Comparison of ENCODE assay signal across 33 cellular contexts in genomic region chr3:23236890-23237289, GRCh38.
"Had no signal": no experiment of that assay in that cellular context is flagged by ENCODE, and none has a peak within 500 bp of the region (broad histone marks: within the 10 kb centered on the region; RNA-seq: fewer than 3 reads in every experiment).

No MANE protein-coding gene starts in this region.

- H3K4me1 Mint-ChIP-seq: activated CD8-positive, alpha-beta memory T cell treated with anti-CD3 and anti-CD28 coated beads, Interleukin-2, amount 10 ng/mL, durations not matched to agents 7 days and 5 days; activated naive CD4-positive, alpha-beta T cell treated with anti-CD3 and anti-CD28 coated beads, Interleukin-2, amount 10 ng/mL, durations not matched to agents 7 days and 5 days; central memory CD8-positive, alpha-beta T cell; endodermal cell; T-helper 17 cell had no signal

- H3K27me3 ChIP-seq: ascending aorta, breast epithelium, cardiac muscle cell, dorsolateral prefrontal cortex, heart left ventricle had no signal

- H3K4me3 ChIP-seq: ascending aorta, breast epithelium, cardiac muscle cell, coronary artery, dorsolateral prefrontal cortex, heart left ventricle had no signal

- H3K27ac Mint-ChIP-seq: activated B cell treated with CpG ODN at 0.5 μM for 24 hours; activated CD8-positive, alpha-beta memory T cell treated with anti-CD3 and anti-CD28 coated beads, Interleukin-2, amount 10 ng/mL, durations not matched to agents 7 days and 5 days; activated CD8-positive, alpha-beta T cell treated with anti-CD3 and anti-CD28 coated beads for 36 hours; activated naive CD4-positive, alpha-beta T cell treated with anti-CD3 and anti-CD28 coated beads, Interleukin-2, amount 10 ng/mL, durations not matched to agents 7 days and 5 days; activated naive CD4-positive, alpha-beta T cell treated with anti-CD3 and anti-CD28 coated beads, Interleukin-2, amount 50 U/mL, for 72 hours; activated naive CD8-positive, alpha-beta T cell treated with anti-CD3 and anti-CD28 coated beads, Interleukin-2, amount 10 ng/mL, durations not matched to agents 7 days and 5 days; brain; dendritic cell treated with granulocyte-macrophage colony-stimulating factor and Interleukin-4, amounts not matched to agents 40 ng/mL and 50 ng/mL, for 4 days; endodermal cell; T-helper 17 cell; T-helper 2 cell treated with Interferon-gamma antibody and Interleukin-4, amounts not matched to agents 5 μg/mL and 100 μg/mL, for 36 hours had no signal

- H3K4me3 Mint-ChIP-seq: activated B cell treated with CpG ODN at 0.5 μM for 24 hours; activated CD8-positive, alpha-beta memory T cell treated with anti-CD3 and anti-CD28 coated beads, Interleukin-2, amount 10 ng/mL, durations not matched to agents 7 days and 5 days; activated CD8-positive, alpha-beta T cell treated with anti-CD3 and anti-CD28 coated beads for 36 hours; activated naive CD4-positive, alpha-beta T cell treated with anti-CD3 and anti-CD28 coated beads, Interleukin-2, amount 10 ng/mL, durations not matched to agents 7 days and 5 days; activated naive CD8-positive, alpha-beta T cell treated with anti-CD3 and anti-CD28 coated beads, Interleukin-2, amount 10 ng/mL, durations not matched to agents 7 days and 5 days; brain; central memory CD8-positive, alpha-beta T cell; dendritic cell treated with granulocyte-macrophage colony-stimulating factor and Interleukin-4, amounts not matched to agents 40 ng/mL and 50 ng/mL, for 4 days; endodermal cell; T-helper 17 cell; T-helper 2 cell treated with Interferon-gamma antibody and Interleukin-4, amounts not matched to agents 5 μg/mL and 100 μg/mL, for 36 hours had no signal

- DNase-seq: activated B cell treated with CpG ODN at 0.5 μM for 24 hours; activated CD4-positive, alpha-beta T cell treated with anti-CD3 and anti-CD28 coated beads for 48 hours; activated CD4-positive, alpha-beta T cell treated with anti-CD3 and anti-CD28 coated beads, Interleukin-2, amount 50 U/mL, for 1 hour; activated CD4-positive, alpha-beta T cell treated with anti-CD3 and anti-CD28 coated beads, Interleukin-2, amount 50 U/mL, for 48 hours; activated CD8-positive, alpha-beta memory T cell treated with anti-CD3 and anti-CD28 coated beads, Interleukin-2, amount 10 ng/mL, durations not matched to agents 7 days and 5 days; activated CD8-positive, alpha-beta memory T cell treated with anti-CD3 and anti-CD28 coated beads, Interleukin-2, amount 50 U/mL, for 4 hours; activated CD8-positive, alpha-beta T cell treated with anti-CD3 and anti-CD28 coated beads for 36 hours; activated gamma-delta T cell; activated naive CD4-positive, alpha-beta T cell; activated naive CD4-positive, alpha-beta T cell treated with anti-CD3 and anti-CD28 coated beads, Interleukin-2, amount 10 ng/mL, durations not matched to agents 7 days and 5 days; activated naive CD8-positive, alpha-beta T cell treated with anti-CD3 and anti-CD28 coated beads, Interleukin-2, amount 10 ng/mL, durations not matched to agents 7 days and 5 days; activated T-cell treated with anti-CD3 and anti-CD28 coated beads, Interleukin-2, amount 50 U/mL, for 1 hour; activated T-cell treated with anti-CD3 and anti-CD28 coated beads, Interleukin-2, amount 50 U/mL, for 48 hours; dorsolateral prefrontal cortex; effector memory CD4-positive, alpha-beta T cell; endodermal cell; foreskin fibroblast; heart left ventricle; T-helper 17 cell; T1000; WERI-Rb-1 had no signal

- ATAC-seq: activated CD4-positive, CD25-positive, alpha-beta regulatory T cell treated with anti-CD3 and anti-CD28 coated beads, Interleukin-2, amount 50 U/mL, for 24 hours; activated CD8-positive, alpha-beta memory T cell treated with anti-CD3 and anti-CD28 coated beads, Interleukin-2, amount 10 ng/mL, durations not matched to agents 7 days and 5 days; activated CD8-positive, alpha-beta T cell treated with anti-CD3 and anti-CD28 coated beads for 36 hours; activated naive CD4-positive, alpha-beta T cell treated with anti-CD3 and anti-CD28 coated beads, Interleukin-2, amount 50 U/mL, for 72 hours; esophagus mucosa; T-helper 17 cell had no signal

- H3K27me3 Mint-ChIP-seq: activated B cell treated with CpG ODN at 0.5 μM for 24 hours; activated CD8-positive, alpha-beta memory T cell treated with anti-CD3 and anti-CD28 coated beads, Interleukin-2, amount 10 ng/mL, durations not matched to agents 7 days and 5 days; activated CD8-positive, alpha-beta T cell treated with anti-CD3 and anti-CD28 coated beads for 36 hours; activated naive CD4-positive, alpha-beta T cell treated with anti-CD3 and anti-CD28 coated beads, Interleukin-2, amount 10 ng/mL, durations not matched to agents 7 days and 5 days; activated naive CD8-positive, alpha-beta T cell treated with anti-CD3 and anti-CD28 coated beads, Interleukin-2, amount 10 ng/mL, durations not matched to agents 7 days and 5 days; brain; central memory CD8-positive, alpha-beta T cell; dendritic cell treated with granulocyte-macrophage colony-stimulating factor and Interleukin-4, amounts not matched to agents 40 ng/mL and 50 ng/mL, for 4 days; T-helper 17 cell had no signal

- H3K9me3 Mint-ChIP-seq: activated B cell treated with CpG ODN at 0.5 μM for 24 hours; activated CD8-positive, alpha-beta T cell treated with anti-CD3 and anti-CD28 coated beads for 36 hours; activated naive CD4-positive, alpha-beta T cell treated with anti-CD3 and anti-CD28 coated beads, Interleukin-2, amount 10 ng/mL, durations not matched to agents 7 days and 5 days; brain; central memory CD8-positive, alpha-beta T cell; dendritic cell treated with granulocyte-macrophage colony-stimulating factor and Interleukin-4, amounts not matched to agents 40 ng/mL and 50 ng/mL, for 4 days; endodermal cell; T-helper 2 cell treated with Interferon-gamma antibody and Interleukin-4, amounts not matched to agents 5 μg/mL and 100 μg/mL, for 36 hours had no signal

- H3K9me3 ChIP-seq: ascending aorta, breast epithelium, heart left ventricle had no signal

- H3K36me3 Mint-ChIP-seq: activated CD8-positive, alpha-beta memory T cell treated with anti-CD3 and anti-CD28 coated beads, Interleukin-2, amount 10 ng/mL, durations not matched to agents 7 days and 5 days; activated naive CD4-positive, alpha-beta T cell treated with anti-CD3 and anti-CD28 coated beads, Interleukin-2, amount 10 ng/mL, durations not matched to agents 7 days and 5 days; activated naive CD4-positive, alpha-beta T cell treated with anti-CD3 and anti-CD28 coated beads, Interleukin-2, amount 50 U/mL, for 72 hours; brain had no signal

- H3K4me1 ChIP-seq: breast epithelium had no signal

- FAIRE-seq: frontal cortex had no signal

- H3K36me3 ChIP-seq: ascending aorta, breast epithelium, cardiac muscle cell, heart left ventricle, WERI-Rb-1 had no signal

- H3K27ac ChIP-seq: ascending aorta, breast epithelium, cardiac muscle cell, coronary artery, heart left ventricle, WERI-Rb-1 had no signal
